In the genomic region with DNA sequence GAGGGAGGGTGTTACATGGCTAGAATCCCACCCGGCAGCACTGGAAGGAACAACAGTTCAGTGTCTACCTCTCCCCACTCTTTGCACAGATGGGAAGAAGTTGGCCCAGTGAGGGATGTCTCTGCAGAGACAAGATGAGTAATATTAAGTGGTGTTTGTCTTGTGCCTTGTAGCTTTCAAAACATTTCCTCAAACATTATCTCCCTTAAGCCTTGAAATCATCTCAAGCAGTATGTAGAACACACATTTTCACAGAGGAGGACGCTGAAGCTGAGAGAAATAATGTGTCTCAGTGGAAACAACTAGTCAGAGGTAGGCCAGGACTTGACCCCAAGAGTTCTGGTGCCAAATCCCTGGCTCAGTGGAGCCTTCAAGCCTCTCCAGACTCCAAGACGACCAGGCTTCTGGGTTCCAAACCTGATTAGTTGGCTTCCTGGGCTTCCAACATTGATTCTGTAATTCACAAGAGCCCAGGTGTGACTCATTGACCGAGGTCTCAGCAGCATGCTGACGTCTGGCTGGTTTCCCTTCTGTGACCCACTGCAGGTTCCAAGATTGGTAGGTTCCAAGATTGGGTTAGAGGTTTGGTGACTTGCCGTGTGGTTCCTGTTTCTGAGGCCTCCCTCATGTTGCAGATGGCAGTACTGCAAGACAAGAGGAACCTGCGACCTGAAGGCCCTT, we compare ENCODE assay signal across 12 cellular contexts. TPM values are rescaled to one million over a fixed set of nuclear protein-coding genes. Genes with fewer than 3 reads are reported as not detected.
DNase-seq lines count a peak whose midpoint lies in the region; ATAC-seq and TF ChIP-seq lines count a peak whose summit lies in the region.
"Had no signal": no experiment of that assay in that cellular context is flagged by ENCODE, and none has a peak within 500 bp of the region (broad histone marks: within the 10 kb centered on the region; RNA-seq: fewer than 3 reads in every experiment).

No MANE protein-coding gene starts in this region.

- no peaks in the 10 kb centered on the region for H3K9me3 Mint-ChIP-seq in activated T-cell treated with anti-CD3 and anti-CD28 coated beads, Interleukin-2, amount 50 U/mL, for 72 hours
- no peaks in the 10 kb centered on the region for H3K9me3 Mint-ChIP-seq in stimulated activated naive B cell treated with anti-CD40 and anti-IgM and Interleukin-4, amounts not matched to agents 10 μg/mL and 1 μg/mL and 100 μg/mL, for 72 hours

- no peak overlapping the region for H3K4me3 ChIP-seq in RWPE2 (ENCODE audit: severe bottlenecking)
- no peak overlapping the region for H3K4me3 ChIP-seq in esophagus squamous epithelium
- H3K4me3 ChIP-seq: BLaER1 treated with 17β-estradiol and CSF1 and Interleukin-3, amounts not matched to agents 10 nM and 100 nM; stomach had no signal

- H3K36me3 ChIP-seq in RWPE2 (ENCODE audit: low read depth) (no peaks in the 10 kb centered on the region), esophagus squamous epithelium (no peaks in the 10 kb centered on the region)
- H3K36me3 ChIP-seq: BLaER1 treated with 17β-estradiol and CSF1 and Interleukin-3, amounts not matched to agents 10 nM and 100 nM; stomach had no signal

- ATAC-seq in activated T-cell treated with anti-CD3 and anti-CD28 coated beads, Interleukin-2, amount 50 U/mL, for 72 hours (replicated peaks in 1 of 2), result peak; percentile 88 to 98
- peak; percentile 44; the same call in 1 of the 3 replicates for ATAC-seq in RWPE2 (ENCODE audit: low read depth)
- peak; percentile 69 to 88 for ATAC-seq in stimulated activated naive B cell treated with anti-CD40 and anti-IgM and Interleukin-4, amounts not matched to agents 10 μg/mL and 1 μg/mL and 100 μg/mL, for 72 hours (replicated peaks)
- ATAC-seq in GM19467 (IDR thresholded peaks at IDR 0.05; ENCODE audit: unreplicated experiment), result no peak
- no peak for ATAC-seq in HG03045 (IDR thresholded peaks at IDR 0.05; ENCODE audit: unreplicated experiment)

- no peak overlapping the region for H3K27ac Mint-ChIP-seq in activated T-cell treated with anti-CD3 and anti-CD28 coated beads, Interleukin-2, amount 50 U/mL, for 72 hours
- no peak overlapping the region for H3K27ac Mint-ChIP-seq in stimulated activated naive B cell treated with anti-CD40 and anti-IgM and Interleukin-4, amounts not matched to agents 10 μg/mL and 1 μg/mL and 100 μg/mL, for 72 hours

- H3K27me3 Mint-ChIP-seq in activated T-cell treated with anti-CD3 and anti-CD28 coated beads, Interleukin-2, amount 50 U/mL, for 72 hours (ENCODE audit: low read depth), result peaks cover 13% of the 10 kb centered on the region
- H3K27me3 Mint-ChIP-seq in stimulated activated naive B cell treated with anti-CD40 and anti-IgM and Interleukin-4, amounts not matched to agents 10 μg/mL and 1 μg/mL and 100 μg/mL, for 72 hours, result peaks cover 6 to 16% of the 10 kb centered on the region in 2 donors

- intact Hi-C loops in esophagus squamous epithelium (cut with DNase I), result no loop called here

- H3K27me3 ChIP-seq in RWPE2 (ENCODE audit: insufficient read depth, poor library complexity, severe bottlenecking), result no peaks in the 10 kb centered on the region
- H3K27me3 ChIP-seq in esophagus squamous epithelium, result peaks cover 0 to 10% (median 0%) of the 10 kb centered on the region in 4 donors
- H3K27me3 ChIP-seq: BLaER1 treated with 17β-estradiol and CSF1 and Interleukin-3, amounts not matched to agents 10 nM and 100 nM had no signal

- H3K27ac ChIP-seq in RWPE2 (ENCODE audit: poor library complexity, severe bottlenecking), result no peak overlapping the region
- H3K27ac ChIP-seq in esophagus squamous epithelium, result peak overlapping the region in 3 of 4 donors; percentile 14 to 73 (median 61)
- H3K27ac ChIP-seq: BLaER1 treated with 17β-estradiol and CSF1 and Interleukin-3, amounts not matched to agents 10 nM and 100 nM had no signal

- peaks cover 17% of the 10 kb centered on the region for H3K4me1 Mint-ChIP-seq in activated T-cell treated with anti-CD3 and anti-CD28 coated beads, Interleukin-2, amount 50 U/mL, for 72 hours (ENCODE audit: low read depth)
- no peaks in the 10 kb centered on the region for H3K4me1 Mint-ChIP-seq in stimulated activated naive B cell treated with anti-CD40 and anti-IgM and Interleukin-4, amounts not matched to agents 10 μg/mL and 1 μg/mL and 100 μg/mL, for 72 hours

- no peak for TF ChIP-seq POLR2A in esophagus squamous epithelium (IDR thresholded peaks at IDR 0.05)

- 35 to 37% methylated on average over 7 of the region's 7 CpGs for WGBS in esophagus squamous epithelium, 2 donors

- TF ChIP-seq CTCF in RWPE2 (IDR thresholded peaks at IDR 0.05; ENCODE audit: poor library complexity, severe bottlenecking) (no peak), esophagus squamous epithelium (IDR thresholded peaks at IDR 0.05) (no peak)

- H3K4me1 ChIP-seq in RWPE2 (ENCODE audit: insufficient read depth, poor library complexity, severe bottlenecking) (no peaks in the 10 kb centered on the region), esophagus squamous epithelium (peaks cover 0 to 18% (median 16%) of the 10 kb centered on the region in 3 donors)
- H3K4me1 ChIP-seq: BLaER1 treated with 17β-estradiol and CSF1 and Interleukin-3, amounts not matched to agents 10 nM and 100 nM had no signal

- H3K36me3 Mint-ChIP-seq in activated T-cell treated with anti-CD3 and anti-CD28 coated beads, Interleukin-2, amount 50 U/mL, for 72 hours (ENCODE audit: insufficient read depth in 2 of 2), result no peaks in the 10 kb centered on the region
- no peaks in the 10 kb centered on the region for H3K36me3 Mint-ChIP-seq in stimulated activated naive B cell treated with anti-CD40 and anti-IgM and Interleukin-4, amounts not matched to agents 10 μg/mL and 1 μg/mL and 100 μg/mL, for 72 hours

- no peaks in the 10 kb centered on the region for H3K9me3 ChIP-seq in RWPE2 (ENCODE audit: severe bottlenecking)
- H3K9me3 ChIP-seq in esophagus squamous epithelium, result no peaks in the 10 kb centered on the region
- H3K9me3 ChIP-seq: BLaER1 treated with 17β-estradiol and CSF1 and Interleukin-3, amounts not matched to agents 10 nM and 100 nM; stomach had no signal

- no peak overlapping the region for H3K4me3 Mint-ChIP-seq in activated T-cell treated with anti-CD3 and anti-CD28 coated beads, Interleukin-2, amount 50 U/mL, for 72 hours
- no peak overlapping the region for H3K4me3 Mint-ChIP-seq in stimulated activated naive B cell treated with anti-CD40 and anti-IgM and Interleukin-4, amounts not matched to agents 10 μg/mL and 1 μg/mL and 100 μg/mL, for 72 hours

- peak; percentile 47 to 48 for DNase-seq in activated T-cell treated with anti-CD3 and anti-CD28 coated beads, Interleukin-2, amount 50 U/mL, for 72 hours
- DNase-seq in activated T-cell treated with anti-CD3 and anti-CD28 coated beads for 4 hours (no peak), RWPE2 (ENCODE audit: low spot score) (no peak), esophagus squamous epithelium (lab: John Stamatoyannopoulos, UW) (no peak), GM19238 (ENCODE audit: insufficient read length, low spot score) (no peak)
- no peak for DNase-seq in stimulated activated naive B cell treated with anti-CD40 and anti-IgM and Interleukin-4, amounts not matched to agents 10 μg/mL and 1 μg/mL and 100 μg/mL, for 72 hours
- DNase-seq: activated CD8-positive, alpha-beta memory T cell treated with anti-CD3 and anti-CD28 coated beads, Interleukin-2, amount 50 U/mL, for 4 hours; NCI-H69; stomach had no signal

RNA-seq across cellular contexts. Expression of a gene that starts 7.4 kb away (rescaled TPM):
- total RNA-seq in activated T-cell treated with anti-CD3 and anti-CD28 coated beads, Interleukin-2, amount 50 U/mL, for 72 hours, result 1 to 10 TPM in 1 of 2 donors, under 1 TPM in 1; 0.84 to 1.6 TPM
- total RNA-seq in esophagus squamous epithelium, result 1 to 10 TPM in 1 of 4 donors, under 1 TPM in 2, not detected in 1; 0.45 to 1.5 (median 0.92) TPM

RNA-seq across cellular contexts. Expression of a gene that starts 31.5 kb away (rescaled TPM):
- under 1 TPM; 0.44 to 0.82 TPM for total RNA-seq in activated T-cell treated with anti-CD3 and anti-CD28 coated beads, Interleukin-2, amount 50 U/mL, for 72 hours
- total RNA-seq in esophagus squamous epithelium, result 100 to 1,000 TPM in 1 of 4 donors, 10 to 100 TPM in 2, 1 to 10 TPM in 1; 4.3 to 365 (median 21.6) TPM

RNA-seq across cellular contexts. Expression of a gene that starts 40.2 kb away (rescaled TPM):
- total RNA-seq in activated T-cell treated with anti-CD3 and anti-CD28 coated beads, Interleukin-2, amount 50 U/mL, for 72 hours, result 10 to 100 TPM; 13.6 to 16.7 TPM
- total RNA-seq in esophagus squamous epithelium, result 10 to 100 TPM; 22.6 to 39.7 (median 28.1) TPM

RNA-seq across cellular contexts. Expression of a gene that starts 55.9 kb away (rescaled TPM):
- 1 to 10 TPM; 2.4 to 4.3 TPM for total RNA-seq in activated T-cell treated with anti-CD3 and anti-CD28 coated beads, Interleukin-2, amount 50 U/mL, for 72 hours
- 10 to 100 TPM in 3 of 4 donors, 1 to 10 TPM in 1; 9.2 to 24.5 (median 13.0) TPM for total RNA-seq in esophagus squamous epithelium

Comparison
In these comparisons a context has a peak if more than half of its experiments do, and no peak if none do; other contexts are left out.
1. DNase-seq: peak in activated T-cell treated with anti-CD3 and anti-CD28 coated beads, Interleukin-2, amount 50 U/mL, for 72 hours (2 of 2); none in activated T-cell treated with anti-CD3 and anti-CD28 coated beads for 4 hours (single experiment), RWPE2 (single experiment), esophagus squamous epithelium (single experiment), stimulated activated naive B cell treated with anti-CD40 and anti-IgM and Interleukin-4, amounts not matched to agents 10 μg/mL and 1 μg/mL and 100 μg/mL, for 72 hours (single experiment) and GM19238 (single experiment).
2. ATAC-seq: peak in activated T-cell treated with anti-CD3 and anti-CD28 coated beads, Interleukin-2, amount 50 U/mL, for 72 hours (2 of 2), RWPE2 (single experiment) and stimulated activated naive B cell treated with anti-CD40 and anti-IgM and Interleukin-4, amounts not matched to agents 10 μg/mL and 1 μg/mL and 100 μg/mL, for 72 hours (2 of 2); none in GM19467 (single experiment) and HG03045 (single experiment).